9 cellular contexts compared by ENCODE assay signal in the genomic region with DNA sequence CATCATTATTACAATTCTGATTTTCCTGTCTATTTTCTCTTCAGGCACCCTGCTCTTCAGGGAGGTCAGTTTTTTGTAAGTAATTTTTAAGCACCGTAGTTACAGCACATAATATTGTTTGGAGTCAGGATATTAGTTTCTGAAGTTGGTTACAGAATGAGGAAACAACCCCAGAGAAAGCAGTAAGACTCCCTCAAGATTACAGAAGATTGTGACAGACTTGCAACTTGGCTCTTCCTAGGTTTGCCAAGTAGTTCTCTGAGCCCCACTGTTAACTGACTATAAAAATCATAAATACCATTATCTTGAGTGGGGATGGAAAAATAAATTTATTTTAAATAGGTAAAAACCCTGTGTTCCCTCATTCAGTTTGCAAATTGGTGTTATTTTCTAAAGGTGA. TPM values are rescaled to one million over a fixed set of nuclear protein-coding genes. Genes with fewer than 3 reads are reported as not detected.
DNase-seq lines count a peak whose midpoint lies in the region; ATAC-seq and TF ChIP-seq lines count a peak whose summit lies in the region.
"Had no signal": no experiment of that assay in that cellular context is flagged by ENCODE, and none has a peak within 500 bp of the region (broad histone marks: within the 10 kb centered on the region; RNA-seq: fewer than 3 reads in every experiment).

No MANE protein-coding gene starts in this region.

- H3K4me1 ChIP-seq in CD8-positive, alpha-beta T cell (ENCODE audit: insufficient read depth, low read length) = peaks cover 47% of the 10 kb centered on the region

- DNase-seq in CD8-positive, alpha-beta T cell = no peak
- DNase-seq in NOMO-1 (lab: John Stamatoyannopoulos, UW; ENCODE audit: unreplicated experiment in 2 of 2) = peak; percentile 81 to 82
- DNase-seq in dorsolateral prefrontal cortex = no peak
- DNase-seq: effector CD4-positive, alpha-beta T cell had no signal

- TF ChIP-seq EP300 in neural cell (conservative IDR thresholded peaks at IDR 0.05; ENCODE audit: poor library complexity, severe bottlenecking) = no peak

- H3K27me3 ChIP-seq in CD8-positive, alpha-beta T cell (ENCODE audit: insufficient read depth, low read length) = no peaks in the 10 kb centered on the region
- no peaks in the 10 kb centered on the region for H3K27me3 ChIP-seq in dorsolateral prefrontal cortex
- no peaks in the 10 kb centered on the region for H3K27me3 ChIP-seq in neural cell (ENCODE audit: insufficient read depth, low read depth, low read length)

- H2AFZ ChIP-seq in neural cell (ENCODE audit: low read depth, low read length) = no peak overlapping the region

- POLR2A ChIA-PET in CD8-positive, alpha-beta T cell (lab: Charles Lee) = interaction anchor here (0.6 kb wide), 1 partner anchor 182 kb away, joined by 3 read pairs; no protein-coding TSS in a partner anchor

- H3K27ac Mint-ChIP-seq in CD8-positive, alpha-beta T cell = peak overlapping the region; percentile 96

- H3K27ac ChIP-seq in CD8-positive, alpha-beta T cell (ENCODE audit: low read depth, low read length) = no peak overlapping the region
- H3K27ac ChIP-seq in dorsolateral prefrontal cortex = peak overlapping the region in 3 of 59 donors; percentile 58 to 82 (median 75)
- H3K27ac ChIP-seq in neural cell (ENCODE audit: low read length) = no peak overlapping the region

- CTCF ChIA-PET in CD8-positive, alpha-beta T cell (lab: Charles Lee) = interaction anchor here (1.5 kb wide), 1 partner anchor 42 kb away, joined by 3 read pairs; no protein-coding TSS in a partner anchor

- peak overlapping the region; percentile 92 for H3K4me3 Mint-ChIP-seq in CD8-positive, alpha-beta T cell

- peak overlapping the region; percentile 75 for H3K9ac ChIP-seq in neural cell (ENCODE audit: low read length)

- peaks cover 46% of the 10 kb centered on the region for H3K36me3 Mint-ChIP-seq in CD8-positive, alpha-beta T cell

- peaks cover 40% of the 10 kb centered on the region for H3K79me2 ChIP-seq in neural cell (replicated peaks; ENCODE audit: insufficient read depth, low read length)

- no peaks in the 10 kb centered on the region for H3K27me3 Mint-ChIP-seq in CD8-positive, alpha-beta T cell (ENCODE audit: low read depth)

- no peaks in the 10 kb centered on the region for H3K9me3 Mint-ChIP-seq in CD8-positive, alpha-beta T cell

- H3K4me1 Mint-ChIP-seq in CD8-positive, alpha-beta T cell (ENCODE audit: low read depth) = peaks cover 70% of the 10 kb centered on the region

- peaks cover 5% of the 10 kb centered on the region for H3K36me3 ChIP-seq in CD8-positive, alpha-beta T cell (ENCODE audit: insufficient read depth, low read length)
- H3K36me3 ChIP-seq in neural cell (ENCODE audit: insufficient read depth, low read length) = no peaks in the 10 kb centered on the region

- intact Hi-C loops in CD8-positive, alpha-beta T cell (cut with DNase I, micrococcal nuclease) = loop anchor here (2.0 to 5.0 kb wide), 2 partner anchors 473 to 1736 kb away; a partner anchor contains a TSS
- intact Hi-C loops in dorsolateral prefrontal cortex (cut with DNase I) = loop anchor here in 1 of 2 donors (2.0 kb wide), 1 partner anchor 167 kb away; a partner anchor contains a TSS

- no peaks in the 10 kb centered on the region for H3K9me3 ChIP-seq in CD8-positive, alpha-beta T cell (ENCODE audit: low read length)
- H3K9me3 ChIP-seq in neural cell (ENCODE audit: low read length) = no peaks in the 10 kb centered on the region

- ATAC-seq in CD8-positive, alpha-beta T cell = no peak
- ATAC-seq in HG03280 (IDR thresholded peaks at IDR 0.05; ENCODE audit: unreplicated experiment) (no peak), GM21786 (IDR thresholded peaks at IDR 0.05; ENCODE audit: unreplicated experiment) (no peak), HG02970 (IDR thresholded peaks at IDR 0.05; ENCODE audit: low FRiP score, unreplicated experiment) (no peak), GM21528 (IDR thresholded peaks at IDR 0.05; ENCODE audit: low FRiP score, unreplicated experiment) (no peak)

- H3K4me2 ChIP-seq in neural cell (ENCODE audit: low read length) = peak overlapping the region; percentile 47

- H3K9me2 ChIP-seq in neural cell (ENCODE audit: insufficient read depth, low read length) = no peaks in the 10 kb centered on the region

- no peaks in the 10 kb centered on the region for H4K20me1 ChIP-seq in neural cell (ENCODE audit: insufficient read depth)

- H3K4me3 ChIP-seq in CD8-positive, alpha-beta T cell (ENCODE audit: low read depth, low read length) = peak overlapping the region; percentile 76
- H3K4me3 ChIP-seq in dorsolateral prefrontal cortex (peak overlapping the region; percentile 69 to 100 (median 94)), neural cell (ENCODE audit: low read length) (peak overlapping the region; percentile 90)

- TF ChIP-seq CTCF in CD8-positive, alpha-beta T cell (IDR thresholded peaks at IDR 0.05) = no peak
- TF ChIP-seq CTCF in dorsolateral prefrontal cortex (IDR thresholded peaks at IDR 0.05 in 54 of 56, conservative IDR thresholded peaks at IDR 0.05 in 2 of 56; ENCODE audit: low read depth in 1 of 56, partially characterized antibody in 56 of 56) = no peak
- no peak for TF ChIP-seq CTCF in neural cell (IDR thresholded peaks at IDR 0.05; ENCODE audit: poor library complexity, severe bottlenecking)

- H3F3A ChIP-seq in neural cell (ENCODE audit: insufficient read depth, low read length, poor library complexity, severe bottlenecking) = no peaks in the 10 kb centered on the region

- no peak for TF ChIP-seq RAD21 in neural cell (conservative IDR thresholded peaks at IDR 0.05)

TF ChIP-seq in neural cell, 6 proteins besides CTCF, POLR2A, EP300 and RAD21:
- TF ChIP-seq, protein P1, sequence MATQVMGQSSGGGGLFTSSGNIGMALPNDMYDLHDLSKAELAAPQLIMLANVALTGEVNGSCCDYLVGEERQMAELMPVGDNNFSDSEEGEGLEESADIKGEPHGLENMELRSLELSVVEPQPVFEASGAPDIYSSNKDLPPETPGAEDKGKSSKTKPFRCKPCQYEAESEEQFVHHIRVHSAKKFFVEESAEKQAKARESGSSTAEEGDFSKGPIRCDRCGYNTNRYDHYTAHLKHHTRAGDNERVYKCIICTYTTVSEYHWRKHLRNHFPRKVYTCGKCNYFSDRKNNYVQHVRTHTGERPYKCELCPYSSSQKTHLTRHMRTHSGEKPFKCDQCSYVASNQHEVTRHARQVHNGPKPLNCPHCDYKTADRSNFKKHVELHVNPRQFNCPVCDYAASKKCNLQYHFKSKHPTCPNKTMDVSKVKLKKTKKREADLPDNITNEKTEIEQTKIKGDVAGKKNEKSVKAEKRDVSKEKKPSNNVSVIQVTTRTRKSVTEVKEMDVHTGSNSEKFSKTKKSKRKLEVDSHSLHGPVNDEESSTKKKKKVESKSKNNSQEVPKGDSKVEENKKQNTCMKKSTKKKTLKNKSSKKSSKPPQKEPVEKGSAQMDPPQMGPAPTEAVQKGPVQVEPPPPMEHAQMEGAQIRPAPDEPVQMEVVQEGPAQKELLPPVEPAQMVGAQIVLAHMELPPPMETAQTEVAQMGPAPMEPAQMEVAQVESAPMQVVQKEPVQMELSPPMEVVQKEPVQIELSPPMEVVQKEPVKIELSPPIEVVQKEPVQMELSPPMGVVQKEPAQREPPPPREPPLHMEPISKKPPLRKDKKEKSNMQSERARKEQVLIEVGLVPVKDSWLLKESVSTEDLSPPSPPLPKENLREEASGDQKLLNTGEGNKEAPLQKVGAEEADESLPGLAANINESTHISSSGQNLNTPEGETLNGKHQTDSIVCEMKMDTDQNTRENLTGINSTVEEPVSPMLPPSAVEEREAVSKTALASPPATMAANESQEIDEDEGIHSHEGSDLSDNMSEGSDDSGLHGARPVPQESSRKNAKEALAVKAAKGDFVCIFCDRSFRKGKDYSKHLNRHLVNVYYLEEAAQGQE (IDR thresholded peaks at IDR 0.05; ENCODE audit: borderline replicate concordance) = no peak

RNA-seq across cellular contexts. Expression of a gene that starts 1.0 kb away (rescaled TPM):
- 10 to 100 TPM in 1 of 2 experiments, 1 to 10 TPM in 1; 7.2 to 10.5 TPM for total RNA-seq in CD8-positive, alpha-beta T cell
- total RNA-seq in dorsolateral prefrontal cortex = 10 to 100 TPM; 36.5 to 92.4 (median 69.9) TPM
- 67.8 and 73.9 TPM in 2 replicates for polyA plus RNA-seq in neural cell
- 103 and 107 TPM in 2 replicates for polyA minus RNA-seq in neural cell

Comparison
In these comparisons a context has a peak if more than half of its experiments do, and no peak if none do; other contexts are left out.
1. DNase-seq: peak in NOMO-1 (2 of 2); none in CD8-positive, alpha-beta T cell (0 of 7) and dorsolateral prefrontal cortex (0 of 10).
2. Peak in every context shown above with its lines, with median percentiles within 50 percentile points of each other: H3K4me3 ChIP-seq.